1 cellular context compared by ENCODE assay signal in the genomic region with DNA sequence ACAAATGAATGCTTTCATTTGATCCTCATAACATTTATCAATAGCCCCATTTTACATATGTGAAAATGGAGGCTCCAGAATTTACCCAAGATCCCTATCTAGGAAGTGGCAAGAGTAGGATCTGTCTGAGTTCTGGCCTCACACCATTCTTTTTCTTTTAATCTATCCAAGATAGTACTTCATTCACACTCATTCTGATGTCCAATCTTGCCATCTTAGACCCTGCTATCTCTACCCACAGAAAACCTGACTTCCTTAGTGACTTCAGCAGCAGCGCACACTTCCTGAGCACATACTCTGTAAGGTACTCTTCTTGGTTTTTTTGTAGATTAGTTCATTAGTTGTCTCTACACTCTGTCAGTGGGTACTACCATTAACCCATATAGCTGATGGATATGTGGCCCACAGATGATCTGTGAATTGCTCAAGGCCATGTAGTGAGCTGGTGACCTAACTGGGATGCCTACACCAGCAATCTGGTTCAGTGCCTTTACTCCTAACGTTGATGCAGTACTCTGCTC.
A peak's percentile ranks its signal among the peaks of the same experiment; 100 is the strongest.
TF ChIP-seq lines count a peak whose summit lies in the region.

No MANE protein-coding gene starts in this region.

TF ChIP-seq in K562, 482 proteins besides CTCF, POLR2A, EP300 and RAD21 (continued from another document and continues in another):
- TF ChIP-seq ZNF407 (IDR thresholded peaks at IDR 0.05; ENCODE audit: low read depth) (no peak), PPARD (CRISPR knock-in tag; IDR thresholded peaks at IDR 0.05) (no peak), MTA2 (IDR thresholded peaks at IDR 0.05; ENCODE audit: low read depth) (no peak), HNRNPH1 (optimal IDR thresholded peaks at IDR 0.05; ENCODE audit: low read depth, low read length) (no peak), SIN3B (IDR thresholded peaks at IDR 0.05; ENCODE audit: low read depth) (no peak), ZBTB11 (CRISPR knock-in tag; IDR thresholded peaks at IDR 0.05) (no peak), HMGN3 (IDR thresholded peaks at IDR 0.05; ENCODE audit: borderline replicate concordance, extremely low read depth, insufficient read length, low read depth, low read length) (no peak), ZNF57 (CRISPR knock-in tag; IDR thresholded peaks at IDR 0.05) (no peak), MNT (conservative IDR thresholded peaks at IDR 0.05) (no peak), MAFK (IDR thresholded peaks at IDR 0.05; ENCODE audit: low read length) (no peak), ZNF232 (CRISPR knock-in tag; IDR thresholded peaks at IDR 0.05) (no peak), GABPA (tag; conservative IDR thresholded peaks at IDR 0.05; ENCODE audit: low read depth) (no peak), MTA3 (IDR thresholded peaks at IDR 0.05; ENCODE audit: borderline replicate concordance) (no peak; the same call in 1 of the 2 replicates), HNRNPK (IDR thresholded peaks at IDR 0.05; ENCODE audit: low read depth, low read length, poor library complexity, severe bottlenecking) (no peak), MITF (IDR thresholded peaks at IDR 0.05) (no peak), E2F3 (CRISPR knock-in tag; IDR thresholded peaks at IDR 0.05) (no peak), ID3 (CRISPR knock-in tag; IDR thresholded peaks at IDR 0.05) (no peak), ID3 (tag; IDR thresholded peaks at IDR 0.05) (peak; percentile 65; the same call in 1 of the 2 replicates)
- TF ChIP-seq, protein P1, sequence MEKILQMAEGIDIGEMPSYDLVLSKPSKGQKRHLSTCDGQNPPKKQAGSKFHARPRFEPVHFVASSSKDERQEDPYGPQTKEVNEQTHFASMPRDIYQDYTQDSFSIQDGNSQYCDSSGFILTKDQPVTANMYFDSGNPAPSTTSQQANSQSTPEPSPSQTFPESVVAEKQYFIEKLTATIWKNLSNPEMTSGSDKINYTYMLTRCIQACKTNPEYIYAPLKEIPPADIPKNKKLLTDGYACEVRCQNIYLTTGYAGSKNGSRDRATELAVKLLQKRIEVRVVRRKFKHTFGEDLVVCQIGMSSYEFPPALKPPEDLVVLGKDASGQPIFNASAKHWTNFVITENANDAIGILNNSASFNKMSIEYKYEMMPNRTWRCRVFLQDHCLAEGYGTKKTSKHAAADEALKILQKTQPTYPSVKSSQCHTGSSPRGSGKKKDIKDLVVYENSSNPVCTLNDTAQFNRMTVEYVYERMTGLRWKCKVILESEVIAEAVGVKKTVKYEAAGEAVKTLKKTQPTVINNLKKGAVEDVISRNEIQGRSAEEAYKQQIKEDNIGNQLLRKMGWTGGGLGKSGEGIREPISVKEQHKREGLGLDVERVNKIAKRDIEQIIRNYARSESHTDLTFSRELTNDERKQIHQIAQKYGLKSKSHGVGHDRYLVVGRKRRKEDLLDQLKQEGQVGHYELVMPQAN (IDR thresholded peaks at IDR 0.05; ENCODE audit: borderline replicate concordance) = no peak
- TF ChIP-seq, protein P2, sequence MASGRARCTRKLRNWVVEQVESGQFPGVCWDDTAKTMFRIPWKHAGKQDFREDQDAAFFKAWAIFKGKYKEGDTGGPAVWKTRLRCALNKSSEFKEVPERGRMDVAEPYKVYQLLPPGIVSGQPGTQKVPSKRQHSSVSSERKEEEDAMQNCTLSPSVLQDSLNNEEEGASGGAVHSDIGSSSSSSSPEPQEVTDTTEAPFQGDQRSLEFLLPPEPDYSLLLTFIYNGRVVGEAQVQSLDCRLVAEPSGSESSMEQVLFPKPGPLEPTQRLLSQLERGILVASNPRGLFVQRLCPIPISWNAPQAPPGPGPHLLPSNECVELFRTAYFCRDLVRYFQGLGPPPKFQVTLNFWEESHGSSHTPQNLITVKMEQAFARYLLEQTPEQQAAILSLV (tag; IDR thresholded peaks at IDR 0.05) = no peak
- TF ChIP-seq, protein P3, sequence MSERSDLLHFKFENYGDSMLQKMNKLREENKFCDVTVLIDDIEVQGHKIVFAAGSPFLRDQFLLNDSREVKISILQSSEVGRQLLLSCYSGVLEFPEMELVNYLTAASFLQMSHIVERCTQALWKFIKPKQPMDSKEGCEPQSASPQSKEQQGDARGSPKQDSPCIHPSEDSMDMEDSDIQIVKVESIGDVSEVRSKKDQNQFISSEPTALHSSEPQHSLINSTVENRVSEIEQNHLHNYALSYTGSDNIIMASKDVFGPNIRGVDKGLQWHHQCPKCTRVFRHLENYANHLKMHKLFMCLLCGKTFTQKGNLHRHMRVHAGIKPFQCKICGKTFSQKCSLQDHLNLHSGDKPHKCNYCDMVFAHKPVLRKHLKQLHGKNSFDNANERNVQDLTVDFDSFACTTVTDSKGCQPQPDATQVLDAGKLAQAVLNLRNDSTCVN (CRISPR knock-in tag; IDR thresholded peaks at IDR 0.05) = no peak
- TF ChIP-seq, protein P4, sequence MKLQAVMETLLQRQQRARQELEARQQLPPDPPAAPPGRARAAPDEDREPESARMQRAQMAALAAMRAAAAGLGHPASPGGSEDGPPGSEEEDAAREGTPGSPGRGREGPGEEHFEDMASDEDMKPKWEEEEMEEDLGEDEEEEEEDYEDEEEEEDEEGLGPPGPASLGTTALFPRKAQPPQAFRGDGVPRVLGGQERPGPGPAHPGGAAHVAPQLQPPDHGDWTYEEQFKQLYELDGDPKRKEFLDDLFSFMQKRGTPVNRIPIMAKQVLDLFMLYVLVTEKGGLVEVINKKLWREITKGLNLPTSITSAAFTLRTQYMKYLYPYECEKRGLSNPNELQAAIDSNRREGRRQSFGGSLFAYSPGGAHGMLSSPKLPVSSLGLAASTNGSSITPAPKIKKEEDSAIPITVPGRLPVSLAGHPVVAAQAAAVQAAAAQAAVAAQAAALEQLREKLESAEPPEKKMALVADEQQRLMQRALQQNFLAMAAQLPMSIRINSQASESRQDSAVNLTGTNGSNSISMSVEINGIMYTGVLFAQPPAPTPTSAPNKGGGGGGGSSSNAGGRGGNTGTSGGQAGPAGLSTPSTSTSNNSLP (IDR thresholded peaks at IDR 0.05; ENCODE audit: borderline replicate concordance, low read depth, low read length) = peak; percentile 37; the same call in 1 of the 2 replicates
- TF ChIP-seq, protein P5, sequence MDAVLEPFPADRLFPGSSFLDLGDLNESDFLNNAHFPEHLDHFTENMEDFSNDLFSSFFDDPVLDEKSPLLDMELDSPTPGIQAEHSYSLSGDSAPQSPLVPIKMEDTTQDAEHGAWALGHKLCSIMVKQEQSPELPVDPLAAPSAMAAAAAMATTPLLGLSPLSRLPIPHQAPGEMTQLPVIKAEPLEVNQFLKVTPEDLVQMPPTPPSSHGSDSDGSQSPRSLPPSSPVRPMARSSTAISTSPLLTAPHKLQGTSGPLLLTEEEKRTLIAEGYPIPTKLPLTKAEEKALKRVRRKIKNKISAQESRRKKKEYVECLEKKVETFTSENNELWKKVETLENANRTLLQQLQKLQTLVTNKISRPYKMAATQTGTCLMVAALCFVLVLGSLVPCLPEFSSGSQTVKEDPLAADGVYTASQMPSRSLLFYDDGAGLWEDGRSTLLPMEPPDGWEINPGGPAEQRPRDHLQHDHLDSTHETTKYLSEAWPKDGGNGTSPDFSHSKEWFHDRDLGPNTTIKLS (IDR thresholded peaks at IDR 0.05; ENCODE audit: borderline replicate concordance, low read depth) = no peak
